Comparison of ENCODE assay signal across 19 cellular contexts in genomic region chr5:9350301-9350797, GRCh38.
DNase-seq lines count a peak whose midpoint lies in the region; ATAC-seq and TF ChIP-seq lines count a peak whose summit lies in the region.
"Had no signal": no experiment of that assay in that cellular context is flagged by ENCODE, and none has a peak within 500 bp of the region (broad histone marks: within the 10 kb centered on the region; RNA-seq: fewer than 3 reads in every experiment).

No MANE protein-coding gene starts in this region.

- POLR2A ChIA-PET in SK-N-SH (lab: Yijun Ruan, JAX) (no interaction called here), PC-9 (lab: Charles Lee; ENCODE audit: unreplicated experiment) (no interaction called here)

- H3K9me3 ChIP-seq in SK-N-SH (no peaks in the 10 kb centered on the region), gastroesophageal sphincter (no peaks in the 10 kb centered on the region), PC-9 (ENCODE audit: insufficient read depth, low read depth) (no peaks in the 10 kb centered on the region)
- H3K9me3 ChIP-seq: adrenal gland, neutrophil, tibial nerve had no signal

- H3K4me1 ChIP-seq in SK-N-SH (ENCODE audit: control insufficient read depth in 1 of 2, insufficient read depth in 2 of 2, low read depth in 1 of 2, low read length in 1 of 2) (peaks cover 5 to 12% of the 10 kb centered on the region in 2 experiments; a peak in 2 of 4 replicates), gastroesophageal sphincter (no peaks in the 10 kb centered on the region), PC-9 (replicated peaks; ENCODE audit: insufficient read depth) (peaks cover 44% of the 10 kb centered on the region)

- TF ChIP-seq POLR2A in gastroesophageal sphincter (IDR thresholded peaks at IDR 0.05), result no peak

- no peaks in the 10 kb centered on the region for H3K36me3 Mint-ChIP-seq in CD14-positive monocyte

- no peaks in the 10 kb centered on the region for H3K9me2 ChIP-seq in SK-N-SH
- no peaks in the 10 kb centered on the region for H3K9me2 ChIP-seq in PC-9 (ENCODE audit: insufficient read depth)

- CTCF ChIA-PET in SK-N-SH (lab: Yijun Ruan, JAX), result interaction anchor here (1.0 kb wide), 1 partner anchor 11 kb away, joined by 3 read pairs; no protein-coding TSS in a partner anchor
- CTCF ChIA-PET in PC-9 (lab: Charles Lee), result no interaction called here

- no peak overlapping the region for H3K4me3 Mint-ChIP-seq in CD14-positive monocyte
- H3K4me3 Mint-ChIP-seq: activated CD8-positive, alpha-beta T cell treated with anti-CD3 and anti-CD28 coated beads, Interleukin-2, amount 10 ng/mL, durations not matched to agents 7 days and 5 days; activated T-helper 1 cell treated with anti-CD3 and anti-CD28 coated beads, Interleukin-12 subunit alpha, Interleukin-12 subunit beta, Interleukin-2, Interleukin-4 antibody, amounts not matched to agents 30 ng/mL and 10 ng/mL and 1 ng/mL, durations not matched to agents 14 hours and 24 hours and 36 hours had no signal

- H3K4me3 ChIP-seq in SK-N-SH (ENCODE audit: low read depth in 2 of 2, low read length in 1 of 2) (no peak overlapping the region), gastroesophageal sphincter (no peak overlapping the region), PC-9 (no peak overlapping the region)
- H3K4me3 ChIP-seq: adrenal gland, tibial nerve had no signal

- no peak overlapping the region for H3K9ac ChIP-seq in SK-N-SH

- H3K79me2 ChIP-seq in SK-N-SH (ENCODE audit: insufficient read depth), result no peaks in the 10 kb centered on the region
- H3K79me2 ChIP-seq in PC-9 (ENCODE audit: low read depth), result no peaks in the 10 kb centered on the region

- no peaks in the 10 kb centered on the region for H3K27me3 ChIP-seq in SK-N-SH (ENCODE audit: insufficient read depth)
- H3K27me3 ChIP-seq in gastroesophageal sphincter, result peaks cover 3% of the 10 kb centered on the region
- H3K27me3 ChIP-seq in PC-9 (ENCODE audit: insufficient read depth, low read depth), result no peaks in the 10 kb centered on the region
- H3K27me3 ChIP-seq: adrenal gland, neutrophil, tibial nerve had no signal

- ATAC-seq in gastroesophageal sphincter (peak; percentile 40), sciatic nerve (peak; percentile 70)
- ATAC-seq: activated CD8-positive, alpha-beta T cell treated with anti-CD3 and anti-CD28 coated beads, Interleukin-2, amount 10 ng/mL, durations not matched to agents 7 days and 5 days had no signal

- BruUV-seq in PC-9 (replicated peaks; lab: Mats Ljungman, UMichigan), result no TSS peak

- no peak overlapping the region for H2AFZ ChIP-seq in SK-N-SH (ENCODE audit: low read depth)
- H2AFZ ChIP-seq in PC-9, result no peak overlapping the region

- H3K4me1 Mint-ChIP-seq in CD14-positive monocyte, result no peaks in the 10 kb centered on the region

- H3K4me2 ChIP-seq in SK-N-SH (no peak overlapping the region), PC-9 (no peak overlapping the region)

- intact Hi-C loops in sciatic nerve (cut with DNase I) (no loop called here), PC-9 (cut with micrococcal nuclease; ENCODE audit: unreplicated experiment) (no loop called here), CD14-positive monocyte (cut with micrococcal nuclease) (no loop called here)

- H4K20me1 ChIP-seq in SK-N-SH (ENCODE audit: insufficient read depth) (no peaks in the 10 kb centered on the region), PC-9 (ENCODE audit: insufficient read depth) (no peaks in the 10 kb centered on the region)

- peak; percentile 90 for DNase-seq in GM04503 (ENCODE audit: low read depth)
- DNase-seq in SK-N-SH, result no peak
- no peak for DNase-seq in sciatic nerve (ENCODE audit: low spot score)
- no peak for DNase-seq in effector CD8-positive, alpha-beta T cell (lab: John Stamatoyannopoulos, UW)
- no peak for DNase-seq in PC-9
- no peak for DNase-seq in CD14-positive monocyte (ENCODE audit: low spot score)
- DNase-seq in DMS53 (lab: John Stamatoyannopoulos, UW), result no peak
- DNase-seq: activated CD8-positive, alpha-beta T cell treated with anti-CD3 and anti-CD28 coated beads, Interleukin-2, amount 10 ng/mL, durations not matched to agents 7 days and 5 days; adrenal gland; cortex of kidney; MM.1S; NCI-H2081; NCI-H526 treated with DMSO at 0.1 percent for 48 hours; RPMI8226 had no signal

- WGBS in SK-N-SH (ENCODE audit: low lambda C conversion rate), result 49% methylated on average over 4 of the region's 4 CpGs
- 45 to 55% methylated on average over 2 to 4 of the region's 4 CpGs for WGBS in gastroesophageal sphincter (ENCODE audit: low coverage in 1 of 2), 2 donors

- H3F3A ChIP-seq in SK-N-SH (replicated peaks; ENCODE audit: insufficient read depth) (peaks cover 5% of the 10 kb centered on the region), PC-9 (ENCODE audit: insufficient read depth, low read depth) (peaks cover 33% of the 10 kb centered on the region)

- H3K27ac Mint-ChIP-seq in CD14-positive monocyte, result no peak overlapping the region
- H3K27ac Mint-ChIP-seq: activated CD8-positive, alpha-beta T cell treated with anti-CD3 and anti-CD28 coated beads, Interleukin-2, amount 10 ng/mL, durations not matched to agents 7 days and 5 days; activated T-helper 1 cell treated with anti-CD3 and anti-CD28 coated beads, Interleukin-12 subunit alpha, Interleukin-12 subunit beta, Interleukin-2, Interleukin-4 antibody, amounts not matched to agents 30 ng/mL and 10 ng/mL and 1 ng/mL, durations not matched to agents 14 hours and 24 hours and 36 hours had no signal

- H3K36me3 ChIP-seq in SK-N-SH (replicated peaks in 1 of 2; ENCODE audit: control insufficient read depth in 1 of 2, insufficient read depth in 2 of 2, low read length in 1 of 2), result no peaks in the 10 kb centered on the region
- no peaks in the 10 kb centered on the region for H3K36me3 ChIP-seq in gastroesophageal sphincter
- no peaks in the 10 kb centered on the region for H3K36me3 ChIP-seq in PC-9 (ENCODE audit: low read depth)
- H3K36me3 ChIP-seq: adrenal gland, neutrophil had no signal

- H3K9me3 Mint-ChIP-seq in CD14-positive monocyte, result peaks cover 0 to 8% (median 4%) of the 10 kb centered on the region in 7 donors
- H3K9me3 Mint-ChIP-seq: activated T-helper 1 cell treated with anti-CD3 and anti-CD28 coated beads, Interleukin-12 subunit alpha, Interleukin-12 subunit beta, Interleukin-2, Interleukin-4 antibody, amounts not matched to agents 30 ng/mL and 10 ng/mL and 1 ng/mL, durations not matched to agents 14 hours and 24 hours and 36 hours had no signal

- TF ChIP-seq EP300 in SK-N-SH (IDR thresholded peaks at IDR 0.05; ENCODE audit: borderline replicate concordance in 1 of 2, low read depth in 1 of 2, low read length in 1 of 2), result no peak
- no peak for TF ChIP-seq EP300 in gastroesophageal sphincter (IDR thresholded peaks at IDR 0.05)

- H3K27me3 Mint-ChIP-seq in CD14-positive monocyte (ENCODE audit: low read depth in 3 of 3), result peaks cover 0 to 3% (median 2%) of the 10 kb centered on the region in 3 donors

- H3K27ac ChIP-seq in SK-N-SH (ENCODE audit: low read depth in 2 of 2, low read length in 1 of 2) (peak overlapping the region; percentile 9 to 36; a peak in 3 of 4 replicates), gastroesophageal sphincter (no peak overlapping the region), PC-9 (no peak overlapping the region)
- H3K27ac ChIP-seq: adrenal gland, C4-2B, neutrophil had no signal

- TF ChIP-seq CTCF in SK-N-SH (IDR thresholded peaks at IDR 0.05), result no peak
- no peak for TF ChIP-seq CTCF in gastroesophageal sphincter (IDR thresholded peaks at IDR 0.05)
- no peak for TF ChIP-seq CTCF in PC-9 (conservative IDR thresholded peaks at IDR 0.05)
- TF ChIP-seq CTCF in CD14-positive monocyte (IDR thresholded peaks at IDR 0.05), result no peak

- TF ChIP-seq RAD21 in SK-N-SH (IDR thresholded peaks at IDR 0.05; ENCODE audit: low read length), result no peak

TF ChIP-seq in SK-N-SH, 30 proteins besides CTCF, POLR2A, EP300 and RAD21:
- TF ChIP-seq ZBTB33 (IDR thresholded peaks at IDR 0.05; ENCODE audit: borderline replicate concordance, low read depth) (no peak), ELF1 (IDR thresholded peaks at IDR 0.05) (no peak), NRF1 (IDR thresholded peaks at IDR 0.05; ENCODE audit: low read depth, low read length) (no peak), EZH2phosphoT487 (IDR thresholded peaks at IDR 0.05; ENCODE audit: borderline replicate concordance, low read depth) (no peak), FOSL2 (IDR thresholded peaks at IDR 0.05; ENCODE audit: borderline replicate concordance, low read depth) (peak; percentile 9; the same call in 1 of the 2 replicates), RCOR1 (IDR thresholded peaks at IDR 0.05; ENCODE audit: low read length) (no peak), TCF12 (IDR thresholded peaks at IDR 0.05) (peak; percentile 70), NFIC (IDR thresholded peaks at IDR 0.05; ENCODE audit: borderline replicate concordance) (0 out of 2 replicates have a peak, but pooled peaks have one; percentile 20), PBX3 (IDR thresholded peaks at IDR 0.05) (peak; percentile 46), MXI1 (IDR thresholded peaks at IDR 0.05; ENCODE audit: low read depth, low read length) (no peak), YY1 (IDR thresholded peaks at IDR 0.05; ENCODE audit: low read depth) (no peak), TEAD4 (IDR thresholded peaks at IDR 0.05; ENCODE audit: borderline replicate concordance, insufficient read depth) (no peak)
TF ChIP-seq in SK-N-SH: peak in this region for 4.

Comparison
In these comparisons a context has a peak if more than half of its experiments do, and no peak if none do; other contexts are left out.
1. H3K27ac ChIP-seq: peak in SK-N-SH (2 of 2); none in gastroesophageal sphincter (0 of 4) and PC-9 (single experiment).